Comparison of ENCODE assay signal across 6 cellular contexts in the genomic region with DNA sequence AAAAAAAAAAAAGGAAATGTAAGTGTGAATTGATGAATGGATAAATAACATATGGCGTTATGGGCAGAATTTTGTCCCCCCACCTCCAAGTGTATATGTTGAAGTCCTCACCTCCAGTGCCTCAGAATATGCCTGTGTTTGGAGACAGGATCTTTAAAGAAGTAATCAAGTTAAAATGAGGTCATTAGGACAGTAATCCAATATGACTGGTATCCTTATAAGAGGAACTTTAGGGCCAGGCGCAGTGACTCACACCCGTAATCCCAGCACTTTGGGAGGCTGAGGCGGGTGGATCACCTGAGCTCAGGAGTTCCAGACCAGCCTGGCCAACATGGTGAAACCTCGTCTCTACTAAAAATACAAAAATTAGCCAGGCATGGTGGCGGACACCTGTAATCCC. TPM values are rescaled to one million over a fixed set of nuclear protein-coding genes. Genes with fewer than 3 reads are reported as not detected.
"Had no signal": no experiment of that assay in that cellular context is flagged by ENCODE, and none has a peak within 500 bp of the region (broad histone marks: within the 10 kb centered on the region; RNA-seq: fewer than 3 reads in every experiment).

No MANE protein-coding gene starts in this region.

RNA-seq across cellular contexts. Expression of gene TMEM45B, which starts 17.6 kb away (rescaled TPM):
- total RNA-seq: LHCN-M2, MCF 10A, OCI-LY7, Right ventricle myocardium inferior, SJCRH30, SK-MEL-5 had no signal
